ENCODE assay signal across 8 cellular contexts in genomic region chr3:117017135-117017990, GRCh38.
A peak's percentile ranks its signal among the peaks of the same experiment; 100 is the strongest.
DNase-seq lines count a peak whose midpoint lies in the region; ATAC-seq and TF ChIP-seq lines count a peak whose summit lies in the region.

No MANE protein-coding gene starts in this region.

- H3K4me3 ChIP-seq in hepatocyte = no peak overlapping the region
- no peak overlapping the region for H3K4me3 ChIP-seq in esophagus squamous epithelium

- H3K9me2 ChIP-seq in hepatocyte (replicated peaks; ENCODE audit: insufficient read depth) = no peaks in the 10 kb centered on the region

- H3K27me3 ChIP-seq in hepatocyte (no peaks in the 10 kb centered on the region), esophagus squamous epithelium (peaks cover 0 to 5% (median 0%) of the 10 kb centered on the region in 4 donors)

- DNase-seq in hepatocyte (ENCODE audit: low spot score) (peak; percentile 32), HPDE6-E6E7 (ENCODE audit: extremely low spot score) (no peak), esophagus squamous epithelium (lab: John Stamatoyannopoulos, UW) (no peak), cerebellar nuclear complex (lab: John Stamatoyannopoulos, UW) (no peak), germinal center (ENCODE audit: low spot score) (no peak)

- no peaks in the 10 kb centered on the region for H3K9me3 ChIP-seq in hepatocyte (ENCODE audit: low read depth)
- H3K9me3 ChIP-seq in esophagus squamous epithelium = no peaks in the 10 kb centered on the region

- ATAC-seq in GM19023 (IDR thresholded peaks at IDR 0.05; ENCODE audit: unreplicated experiment) = peak; percentile 76
- ATAC-seq in GM21723 (IDR thresholded peaks at IDR 0.05; ENCODE audit: unreplicated experiment) = peak; percentile 91
- ATAC-seq in HG03175 (IDR thresholded peaks at IDR 0.05; ENCODE audit: unreplicated experiment) = peak; percentile 47

- H4K20me1 ChIP-seq in hepatocyte (ENCODE audit: insufficient read depth, poor library complexity, severe bottlenecking) = no peaks in the 10 kb centered on the region

- H3K4me2 ChIP-seq in hepatocyte = no peak overlapping the region

- intact Hi-C loops in esophagus squamous epithelium (cut with DNase I) = no loop called here

- no peak for TF ChIP-seq CTCF in hepatocyte (IDR thresholded peaks at IDR 0.05; ENCODE audit: poor library complexity)
- TF ChIP-seq CTCF in esophagus squamous epithelium (IDR thresholded peaks at IDR 0.05) = no peak

- WGBS in hepatocyte (ENCODE audit: low lambda C conversion rate, missing lambda C conversion rate) = 64% methylated on average over 7 of the region's 7 CpGs
- 58 to 72% methylated on average over 6 of the region's 7 CpGs for WGBS in esophagus squamous epithelium, 2 donors

- H3K27ac ChIP-seq in hepatocyte (no peak overlapping the region), esophagus squamous epithelium (no peak overlapping the region)

- no peak overlapping the region for H2AFZ ChIP-seq in hepatocyte

- H3K36me3 ChIP-seq in hepatocyte (replicated peaks; ENCODE audit: insufficient read depth, low read depth) (no peaks in the 10 kb centered on the region), esophagus squamous epithelium (no peaks in the 10 kb centered on the region)

- no peaks in the 10 kb centered on the region for H3K4me1 ChIP-seq in hepatocyte (ENCODE audit: insufficient read depth)
- no peaks in the 10 kb centered on the region for H3K4me1 ChIP-seq in esophagus squamous epithelium

- TF ChIP-seq POLR2A in esophagus squamous epithelium (IDR thresholded peaks at IDR 0.05) = no peak

- H3K79me2 ChIP-seq in hepatocyte = no peaks in the 10 kb centered on the region
